1 cellular context compared by ENCODE assay signal in genomic region chr1:226052061-226052460, GRCh38.
TF ChIP-seq lines count a peak whose summit lies in the region.

No MANE protein-coding gene starts in this region.

TF ChIP-seq in K562, 482 proteins besides CTCF, POLR2A, EP300 and RAD21:
- TF ChIP-seq ETV1 (tag; conservative IDR thresholded peaks at IDR 0.05; ENCODE audit: low read depth) (no peak), ZNF121 (CRISPR knock-in tag; conservative IDR thresholded peaks at IDR 0.05) (peak; percentile 66)
